Comparison of ENCODE assay signal across 8 cellular contexts in the genomic region with DNA sequence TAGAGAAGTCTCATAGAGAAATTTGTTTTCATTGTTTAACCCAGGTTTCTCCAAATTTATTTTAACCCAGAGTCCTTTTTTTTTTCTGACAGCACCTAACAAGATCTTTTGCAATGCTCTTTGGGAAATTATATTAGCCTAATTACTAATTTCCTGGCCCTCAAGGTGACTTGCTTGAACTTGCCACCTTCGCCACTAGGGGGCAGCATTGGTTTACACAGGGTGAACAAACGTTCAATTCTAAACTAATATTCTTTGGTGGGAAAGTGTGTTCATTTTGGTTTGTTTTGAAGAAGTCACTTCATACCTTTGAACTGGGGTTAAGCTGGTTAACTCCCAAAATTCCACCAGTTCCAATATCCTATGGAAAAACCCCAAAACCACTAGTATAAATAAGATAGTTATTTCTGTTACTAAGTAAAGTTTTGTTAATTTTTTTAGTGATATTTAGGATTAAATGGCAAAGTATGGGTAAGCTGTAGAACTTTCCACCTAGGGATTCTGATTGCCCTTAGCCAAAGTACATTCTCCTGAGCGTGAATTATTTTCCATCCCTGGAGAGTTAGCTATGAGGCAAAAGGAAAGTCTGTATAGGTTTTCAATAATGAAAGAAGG. TPM values are rescaled to one million over a fixed set of nuclear protein-coding genes. Genes with fewer than 3 reads are reported as not detected.
DNase-seq lines count a peak whose midpoint lies in the region; ATAC-seq, FAIRE-seq and TF ChIP-seq lines count a peak whose summit lies in the region.

No MANE protein-coding gene starts in this region.

- H3K27ac Mint-ChIP-seq in CD4-positive, CD25-positive, alpha-beta regulatory T cell: no peak overlapping the region

- no peaks in the 10 kb centered on the region for H3K36me3 ChIP-seq in CD4-positive, CD25-positive, alpha-beta regulatory T cell (ENCODE audit: control insufficient read depth, insufficient read depth, low read length)
- no peaks in the 10 kb centered on the region for H3K36me3 ChIP-seq in ascending aorta
- H3K36me3 ChIP-seq in hepatocyte (replicated peaks; ENCODE audit: insufficient read depth, low read depth): no peaks in the 10 kb centered on the region
- no peaks in the 10 kb centered on the region for H3K36me3 ChIP-seq in small intestine (ENCODE audit: control insufficient read depth in 2 of 2, insufficient read depth in 2 of 2, low read length in 2 of 2)

- H3K4me2 ChIP-seq in hepatocyte: no peak overlapping the region

- no peaks in the 10 kb centered on the region for H4K20me1 ChIP-seq in hepatocyte (ENCODE audit: insufficient read depth, poor library complexity, severe bottlenecking)

- H2AFZ ChIP-seq in hepatocyte: no peak overlapping the region

- H3K4me1 Mint-ChIP-seq in CD4-positive, CD25-positive, alpha-beta regulatory T cell: no peaks in the 10 kb centered on the region

- H3K4me3 ChIP-seq in CD4-positive, CD25-positive, alpha-beta regulatory T cell (ENCODE audit: low read depth, low read length): no peak overlapping the region
- H3K4me3 ChIP-seq in ascending aorta (peak overlapping the region in 1 of 2 donors; percentile 31), hepatocyte (no peak overlapping the region), small intestine (ENCODE audit: low read depth in 1 of 2, low read length in 2 of 2) (no peak overlapping the region)

- TF ChIP-seq CTCF in ascending aorta (IDR thresholded peaks at IDR 0.05): peak; percentile 78 to 95 (median 92)
- TF ChIP-seq CTCF in hepatocyte (IDR thresholded peaks at IDR 0.05; ENCODE audit: poor library complexity): peak; percentile 98

- no peaks in the 10 kb centered on the region for H3K36me3 Mint-ChIP-seq in CD4-positive, CD25-positive, alpha-beta regulatory T cell

- no peak overlapping the region for H3K27ac ChIP-seq in CD4-positive, CD25-positive, alpha-beta regulatory T cell (ENCODE audit: insufficient read depth, low read length, poor library complexity, severe bottlenecking)
- no peak overlapping the region for H3K27ac ChIP-seq in ascending aorta
- H3K27ac ChIP-seq in hepatocyte: no peak overlapping the region
- no peak overlapping the region for H3K27ac ChIP-seq in small intestine (ENCODE audit: low read depth in 1 of 2, low read length in 1 of 2)

- H3K9me3 ChIP-seq in CD4-positive, CD25-positive, alpha-beta regulatory T cell (ENCODE audit: control insufficient read depth in 2 of 2, low read length in 2 of 2): no peaks in the 10 kb centered on the region
- no peaks in the 10 kb centered on the region for H3K9me3 ChIP-seq in ascending aorta
- no peaks in the 10 kb centered on the region for H3K9me3 ChIP-seq in hepatocyte (ENCODE audit: low read depth)
- no peaks in the 10 kb centered on the region for H3K9me3 ChIP-seq in small intestine (ENCODE audit: control insufficient read depth, low read depth)

- H3K27me3 Mint-ChIP-seq in CD4-positive, CD25-positive, alpha-beta regulatory T cell: peaks cover 20% of the 10 kb centered on the region

- ATAC-seq in CD4-positive, CD25-positive, alpha-beta regulatory T cell (ENCODE audit: low read depth in 2 of 2): peak; percentile 44 to 45
- peak; percentile 70 for ATAC-seq in GM21447 (IDR thresholded peaks at IDR 0.05; ENCODE audit: unreplicated experiment)

- peak; percentile 33 for FAIRE-seq in small intestine (lab: Jason Lieb, UNC)

- no peak overlapping the region for H3K4me3 Mint-ChIP-seq in CD4-positive, CD25-positive, alpha-beta regulatory T cell

- 10% methylated on average over 3 of the region's 3 CpGs for WGBS in hepatocyte (ENCODE audit: low lambda C conversion rate, missing lambda C conversion rate)
- 6 to 11% (median 9%) methylated on average over 3 of the region's 3 CpGs for WGBS in small intestine, 3 donors

- DNase-seq in CD4-positive, CD25-positive, alpha-beta regulatory T cell: peak; percentile 65 to 79 (median 66)
- DNase-seq in NCI-H128 (lab: John Stamatoyannopoulos, UW; ENCODE audit: unreplicated experiment): peak; percentile 63
- peak; percentile 46 to 79 (median 60) for DNase-seq in T-helper 1 cell
- peak in 1 of 2 donors; percentile 88 for DNase-seq in ascending aorta (ENCODE audit: low spot score in 2 of 2)
- DNase-seq in hepatocyte (ENCODE audit: low spot score): peak; percentile 84
- DNase-seq in small intestine: peak; percentile 67
- DNase-seq in GDM1 (lab: John Stamatoyannopoulos, UW): no peak

- H3K27me3 ChIP-seq in CD4-positive, CD25-positive, alpha-beta regulatory T cell (ENCODE audit: control insufficient read depth, insufficient read depth, low read length): peaks cover 3% of the 10 kb centered on the region
- no peaks in the 10 kb centered on the region for H3K27me3 ChIP-seq in ascending aorta
- H3K27me3 ChIP-seq in hepatocyte: no peaks in the 10 kb centered on the region
- H3K27me3 ChIP-seq in small intestine (ENCODE audit: control insufficient read depth in 2 of 2, insufficient read depth in 2 of 2, low read length in 2 of 2): no peaks in the 10 kb centered on the region

- intact Hi-C loops in ascending aorta (cut with DNase I): loop anchor here (2.0 kb wide), 1 partner anchor 467 kb away; no protein-coding TSS in a partner anchor

- H3K9me2 ChIP-seq in hepatocyte (replicated peaks; ENCODE audit: insufficient read depth): no peaks in the 10 kb centered on the region

- no peaks in the 10 kb centered on the region for H3K79me2 ChIP-seq in hepatocyte

- no peaks in the 10 kb centered on the region for H3K4me1 ChIP-seq in CD4-positive, CD25-positive, alpha-beta regulatory T cell (ENCODE audit: control insufficient read depth, insufficient read depth, low read length, poor library complexity, severe bottlenecking)
- H3K4me1 ChIP-seq in ascending aorta: no peaks in the 10 kb centered on the region
- H3K4me1 ChIP-seq in hepatocyte (ENCODE audit: insufficient read depth): no peaks in the 10 kb centered on the region
- no peaks in the 10 kb centered on the region for H3K4me1 ChIP-seq in small intestine (ENCODE audit: control insufficient read depth in 2 of 2, insufficient read depth in 1 of 2, low read depth in 1 of 2, low read length in 1 of 2)

- H3K9me3 Mint-ChIP-seq in CD4-positive, CD25-positive, alpha-beta regulatory T cell: no peaks in the 10 kb centered on the region

RNA-seq across cellular contexts. Expression of a gene that starts 13.0 kb away (rescaled TPM):
- not detected for total RNA-seq in CD4-positive, CD25-positive, alpha-beta regulatory T cell
- not detected for polyA plus RNA-seq in CD4-positive, CD25-positive, alpha-beta regulatory T cell
- 1.9 TPM for total RNA-seq in ascending aorta
- total RNA-seq in hepatocyte: not detected in 2 replicates
- not detected in 2 replicates for polyA plus RNA-seq in hepatocyte
- not detected for polyA plus RNA-seq in small intestine

RNA-seq across cellular contexts. Expression of a gene that starts 57.4 kb away (rescaled TPM):
- total RNA-seq in CD4-positive, CD25-positive, alpha-beta regulatory T cell: 19.3 TPM
- 10 to 100 TPM; 21.2 to 23.6 (median 22.4) TPM for polyA plus RNA-seq in CD4-positive, CD25-positive, alpha-beta regulatory T cell
- 6.6 TPM for total RNA-seq in ascending aorta
- 45.8 and 50.2 TPM in 2 replicates for total RNA-seq in hepatocyte
- 40.4 and 41.5 TPM in 2 replicates for polyA plus RNA-seq in hepatocyte
- polyA plus RNA-seq in small intestine: 10 to 100 TPM in 1 of 3 donors, 1 to 10 TPM in 2; 6.2 to 21.3 (median 7.4) TPM
